In the genomic region with DNA sequence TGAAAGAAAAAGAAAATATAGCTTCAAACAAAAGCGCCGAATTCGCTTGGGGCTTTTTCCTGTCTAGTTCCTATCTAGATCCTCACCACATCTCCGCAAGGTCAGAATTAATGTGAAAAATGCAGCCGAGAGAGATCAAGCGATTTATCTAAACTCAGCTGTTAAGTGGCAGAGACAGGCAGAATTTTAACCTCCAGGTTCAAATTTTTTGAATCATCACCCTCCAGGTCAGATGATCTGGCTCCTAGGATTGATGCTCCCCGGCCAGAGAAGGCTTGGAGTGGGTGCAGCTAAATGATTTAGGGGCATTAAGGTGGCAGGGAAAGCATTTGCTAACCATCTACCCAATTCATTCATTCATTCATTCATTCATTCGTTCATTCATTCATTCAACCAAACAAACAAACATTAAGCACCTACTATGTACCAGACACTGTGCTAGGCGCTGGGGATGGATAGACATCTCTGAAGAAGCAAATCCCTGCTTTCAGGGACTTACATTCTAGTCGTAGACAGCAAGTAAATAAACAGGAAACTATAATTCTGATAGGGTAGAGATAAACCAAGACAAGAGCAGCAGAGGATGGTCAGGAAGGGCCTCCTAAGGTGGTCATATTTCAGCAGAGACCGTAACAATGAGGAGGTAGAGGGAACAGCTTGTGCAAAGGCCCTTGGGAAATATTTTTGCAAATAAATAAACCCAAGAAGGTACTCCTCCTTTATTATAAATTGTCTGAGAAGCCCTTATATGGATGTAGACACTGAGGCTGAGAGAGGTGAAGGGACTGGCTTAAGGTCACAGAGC, we compare ENCODE assay signal across 1 cellular context.
TF ChIP-seq lines count a peak whose summit lies in the region.

No MANE protein-coding gene starts in this region.

TF ChIP-seq in H1, 55 proteins besides CTCF, POLR2A, EP300 and RAD21:
- no peak for TF ChIP-seq SP2 (IDR thresholded peaks at IDR 0.05; ENCODE audit: low read length)
- TF ChIP-seq NANOG (IDR thresholded peaks at IDR 0.05; ENCODE audit: insufficient read depth, low read depth, low read length, poor library complexity, severe bottlenecking), result no peak
- TF ChIP-seq, protein P1, sequence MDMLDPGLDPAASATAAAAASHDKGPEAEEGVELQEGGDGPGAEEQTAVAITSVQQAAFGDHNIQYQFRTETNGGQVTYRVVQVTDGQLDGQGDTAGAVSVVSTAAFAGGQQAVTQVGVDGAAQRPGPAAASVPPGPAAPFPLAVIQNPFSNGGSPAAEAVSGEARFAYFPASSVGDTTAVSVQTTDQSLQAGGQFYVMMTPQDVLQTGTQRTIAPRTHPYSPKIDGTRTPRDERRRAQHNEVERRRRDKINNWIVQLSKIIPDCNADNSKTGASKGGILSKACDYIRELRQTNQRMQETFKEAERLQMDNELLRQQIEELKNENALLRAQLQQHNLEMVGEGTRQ (IDR thresholded peaks at IDR 0.05; ENCODE audit: low read length), result no peak
- no peak for TF ChIP-seq JUN (IDR thresholded peaks at IDR 0.05; ENCODE audit: low read depth, low read length)
- TF ChIP-seq BCL11A (IDR thresholded peaks at IDR 0.05; ENCODE audit: low read depth in 2 of 2, low read length in 2 of 2), result no peak
- TF ChIP-seq GABPA (IDR thresholded peaks at IDR 0.05; ENCODE audit: borderline replicate concordance, insufficient read depth, low read length), result no peak
- no peak for TF ChIP-seq MAFK (IDR thresholded peaks at IDR 0.05; ENCODE audit: low read depth, low read length)
- no peak for TF ChIP-seq SIN3A (conservative IDR thresholded peaks at IDR 0.05 in 1 of 2, IDR thresholded peaks at IDR 0.05 in 1 of 2; ENCODE audit: low read depth in 1 of 2, low read length in 2 of 2)
- TF ChIP-seq, protein P2, sequence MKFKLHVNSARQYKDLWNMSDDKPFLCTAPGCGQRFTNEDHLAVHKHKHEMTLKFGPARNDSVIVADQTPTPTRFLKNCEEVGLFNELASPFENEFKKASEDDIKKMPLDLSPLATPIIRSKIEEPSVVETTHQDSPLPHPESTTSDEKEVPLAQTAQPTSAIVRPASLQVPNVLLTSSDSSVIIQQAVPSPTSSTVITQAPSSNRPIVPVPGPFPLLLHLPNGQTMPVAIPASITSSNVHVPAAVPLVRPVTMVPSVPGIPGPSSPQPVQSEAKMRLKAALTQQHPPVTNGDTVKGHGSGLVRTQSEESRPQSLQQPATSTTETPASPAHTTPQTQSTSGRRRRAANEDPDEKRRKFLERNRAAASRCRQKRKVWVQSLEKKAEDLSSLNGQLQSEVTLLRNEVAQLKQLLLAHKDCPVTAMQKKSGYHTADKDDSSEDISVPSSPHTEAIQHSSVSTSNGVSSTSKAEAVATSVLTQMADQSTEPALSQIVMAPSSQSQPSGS (IDR thresholded peaks at IDR 0.05; ENCODE audit: low read length), result no peak
- TF ChIP-seq POLR2AphosphoS5 (IDR thresholded peaks at IDR 0.05; ENCODE audit: low read depth, low read length), result no peak
- TF ChIP-seq ZNF274 (IDR thresholded peaks at IDR 0.05; ENCODE audit: borderline replicate concordance, extremely low read depth, low read length), result no peak
- no peak for TF ChIP-seq SAP30 (IDR thresholded peaks at IDR 0.05; ENCODE audit: insufficient read depth, insufficient replicate concordance, low read length)
- TF ChIP-seq RXRA (IDR thresholded peaks at IDR 0.05; ENCODE audit: insufficient read depth, low read depth, low read length), result no peak
- TF ChIP-seq SIRT6 (IDR thresholded peaks at IDR 0.05; ENCODE audit: low read length), result no peak
- TF ChIP-seq RFX5 (IDR thresholded peaks at IDR 0.05; ENCODE audit: borderline replicate concordance, low read depth, low read length), result no peak
- TF ChIP-seq FOSL1 (IDR thresholded peaks at IDR 0.05; ENCODE audit: insufficient read depth, low read depth, low read length), result no peak
- TF ChIP-seq PHF8 (conservative IDR thresholded peaks at IDR 0.05; ENCODE audit: low read depth, low read length), result no peak
- no peak for TF ChIP-seq RNF2 (IDR thresholded peaks at IDR 0.05; ENCODE audit: borderline replicate concordance, low read depth, low read length, missing control alignments, poor library complexity, severe bottlenecking)
- no peak for TF ChIP-seq EZH2 (IDR thresholded peaks at IDR 0.05; ENCODE audit: low read depth, low read length, severe bottlenecking)
